9 cellular contexts compared by ENCODE assay signal in genomic region chrX:39772057-39772832, GRCh38.
DNase-seq lines count a peak whose midpoint lies in the region; ATAC-seq and TF ChIP-seq lines count a peak whose summit lies in the region.
"Had no signal": no experiment of that assay in that cellular context is flagged by ENCODE, and none has a peak within 500 bp of the region (broad histone marks: within the 10 kb centered on the region; RNA-seq: fewer than 3 reads in every experiment).

No MANE protein-coding gene starts in this region.

- DNase-seq in Kasumi-1 (lab: John Stamatoyannopoulos, UW) (peak; percentile 85 to 87), choroid plexus epithelial cell (ENCODE audit: low read depth) (peak; percentile 62), thoracic aorta (ENCODE audit: low spot score) (no peak), NCI-H524 treated with DMSO at 0.1 percent for 48 hours (lab: John Stamatoyannopoulos, UW) (no peak), ureter (ENCODE audit: low spot score) (no peak)
- DNase-seq in activated CD4-positive, alpha-beta T cell treated with anti-CD3 and anti-CD28 coated beads for 1 hour: peak; percentile 38
- no peak for DNase-seq in natural killer cell treated with Interleukin-12 subunit alpha and Interleukin-12 subunit beta and Interleukin-15 and Interleukin-18, amount 100 ng/mL, for 72 hours (ENCODE audit: low spot score)

- H3K4me1 ChIP-seq in thoracic aorta (ENCODE audit: control insufficient read depth in 1 of 2, low read depth in 2 of 2): peaks cover 0 to 10% of the 10 kb centered on the region in 2 donors
- H3K4me1 ChIP-seq: SJSA1 had no signal

- H3K27me3 Mint-ChIP-seq in natural killer cell treated with Interleukin-12 subunit alpha and Interleukin-12 subunit beta and Interleukin-15 and Interleukin-18, amount 100 ng/mL, for 72 hours: peaks cover 0 to 34% of the 10 kb centered on the region in 2 donors

- H3K27ac ChIP-seq in thoracic aorta: peak overlapping the region; percentile 31 to 34
- H3K27ac ChIP-seq: SJSA1 had no signal

- H3K9me3 ChIP-seq in thoracic aorta: no peaks in the 10 kb centered on the region
- H3K9me3 ChIP-seq: SJSA1 had no signal

- no peaks in the 10 kb centered on the region for H3K36me3 ChIP-seq in thoracic aorta
- H3K36me3 ChIP-seq: SJSA1 had no signal

- peak overlapping the region; percentile 67 for H3K4me3 Mint-ChIP-seq in natural killer cell treated with Interleukin-12 subunit alpha and Interleukin-12 subunit beta and Interleukin-15 and Interleukin-18, amount 100 ng/mL, for 72 hours

- peaks cover 3% of the 10 kb centered on the region for H3K9me3 Mint-ChIP-seq in natural killer cell treated with Interleukin-12 subunit alpha and Interleukin-12 subunit beta and Interleukin-15 and Interleukin-18, amount 100 ng/mL, for 72 hours

- H3K4me3 ChIP-seq in choroid plexus epithelial cell (ENCODE audit: low read depth, low read length): no peak overlapping the region
- H3K4me3 ChIP-seq in thoracic aorta: no peak overlapping the region
- H3K4me3 ChIP-seq: SJSA1 had no signal

- TF ChIP-seq CTCF in choroid plexus epithelial cell (conservative IDR thresholded peaks at IDR 0.05; ENCODE audit: low read depth, low read length) (no peak), thoracic aorta (IDR thresholded peaks at IDR 0.05) (no peak)

- ATAC-seq in natural killer cell treated with Interleukin-12 subunit alpha and Interleukin-12 subunit beta and Interleukin-15 and Interleukin-18, amount 100 ng/mL, for 72 hours: no peak
- no peak for ATAC-seq in thoracic aorta (ENCODE audit: insufficient number of reproducible peaks, low FRiP score, low read depth)
- no peak for ATAC-seq in GM18519 (IDR thresholded peaks at IDR 0.05; ENCODE audit: low FRiP score, unreplicated experiment)

- H3K27ac Mint-ChIP-seq in natural killer cell treated with Interleukin-12 subunit alpha and Interleukin-12 subunit beta and Interleukin-15 and Interleukin-18, amount 100 ng/mL, for 72 hours: peak overlapping the region; percentile 42 to 68

- no peaks in the 10 kb centered on the region for H3K36me3 Mint-ChIP-seq in natural killer cell treated with Interleukin-12 subunit alpha and Interleukin-12 subunit beta and Interleukin-15 and Interleukin-18, amount 100 ng/mL, for 72 hours

- no peaks in the 10 kb centered on the region for H3K27me3 ChIP-seq in thoracic aorta (replicated peaks; ENCODE audit: insufficient read depth)
- H3K27me3 ChIP-seq: SJSA1 had no signal

- H3K4me1 Mint-ChIP-seq in natural killer cell treated with Interleukin-12 subunit alpha and Interleukin-12 subunit beta and Interleukin-15 and Interleukin-18, amount 100 ng/mL, for 72 hours (ENCODE audit: low read depth in 2 of 2): peaks cover 8 to 13% of the 10 kb centered on the region in 2 donors

Comparison
In these comparisons a context has a peak if more than half of its experiments do, and no peak if none do; other contexts are left out.
1. DNase-seq: peak in Kasumi-1 (2 of 2), activated CD4-positive, alpha-beta T cell treated with anti-CD3 and anti-CD28 coated beads for 1 hour (single experiment) and choroid plexus epithelial cell (single experiment); none in natural killer cell treated with Interleukin-12 subunit alpha and Interleukin-12 subunit beta and Interleukin-15 and Interleukin-18, amount 100 ng/mL, for 72 hours (single experiment), thoracic aorta (single experiment), NCI-H524 treated with DMSO at 0.1 percent for 48 hours (single experiment) and ureter (single experiment).